ENCODE assay signal across 24 cellular contexts in the genomic region with DNA sequence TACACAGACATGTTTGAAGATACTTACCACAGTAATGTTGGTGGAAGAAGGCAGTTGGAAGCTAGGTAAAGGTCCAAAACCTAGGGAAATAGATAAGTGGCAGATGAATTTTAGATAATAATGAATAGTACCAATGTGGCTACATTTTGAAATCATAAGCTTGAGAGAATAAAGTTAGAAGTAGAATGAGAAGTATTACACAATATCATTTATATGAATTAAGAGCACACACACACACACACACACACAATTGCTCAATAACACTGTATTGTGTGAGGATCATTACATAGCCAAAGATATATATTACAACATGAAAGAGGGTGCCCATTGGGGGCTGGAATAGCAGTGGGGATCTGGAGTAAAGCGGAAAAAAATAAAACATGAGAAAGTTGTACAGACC.
"Had no signal": no experiment of that assay in that cellular context is flagged by ENCODE, and none has a peak within 500 bp of the region (broad histone marks: within the 10 kb centered on the region; RNA-seq: fewer than 3 reads in every experiment).

No MANE protein-coding gene starts in this region.

- H3K9me3 ChIP-seq: left ventricle myocardium inferior, ovary, right atrium auricular region, suprapubic skin, thoracic aorta, tibial artery, upper lobe of right lung had no signal

- H2AFZ ChIP-seq: hepatocyte had no signal

- H3K27me3 Mint-ChIP-seq: stimulated activated naive CD8-positive, alpha-beta T cell treated with anti-CD3 and anti-CD28 coated beads, Interleukin-15, Interleukin-2, amounts not matched to agents 100 ng/mL and 50 ng/mL, for 24 hours had no signal

- H3K9me3 Mint-ChIP-seq: mesothelial cell of epicardium; stimulated activated naive CD8-positive, alpha-beta T cell treated with anti-CD3 and anti-CD28 coated beads, Interleukin-15, Interleukin-2, amounts not matched to agents 100 ng/mL and 50 ng/mL, for 24 hours had no signal

- H3K4me1 Mint-ChIP-seq: mesothelial cell of epicardium; naive B cell; natural killer cell; stimulated activated effector memory CD8-positive, alpha-beta T cell treated with anti-CD3 and anti-CD28 coated beads, Interleukin-12 subunit alpha, Interleukin-12 subunit beta, amount 100 ng/mL, for 72 hours had no signal

- DNase-seq: islet precursor cell; left ventricle myocardium inferior; mesendoderm; naive B cell; natural killer cell; ovary; stimulated activated CD4-positive, alpha-beta T cell treated with anti-CD3 and anti-CD28 coated beads, Interleukin-12 subunit alpha, Interleukin-12 subunit beta, amount 100 ng/mL, for 4 hours; stimulated activated CD4-positive, alpha-beta T cell treated with anti-CD3 and anti-CD28 coated beads, Interleukin-15, amount 100 ng/mL, for 24 hours; stimulated activated CD4-positive, alpha-beta T cell treated with anti-CD3 and anti-CD28 coated beads, Interleukin-4, amount 100 ng/mL, for 24 hours; stimulated activated naive CD4-positive, alpha-beta T cell; tibial artery; trophoblast cell; upper lobe of right lung had no signal

- H3K4me2 ChIP-seq: hepatocyte had no signal

- H3K36me3 ChIP-seq: left ventricle myocardium inferior, ovary, right atrium auricular region, suprapubic skin, thoracic aorta, tibial artery, upper lobe of right lung had no signal

- H3K4me3 ChIP-seq: hepatocyte, left ventricle myocardium inferior, lung, ovary, right atrium auricular region, skin epidermis, suprapubic skin, thoracic aorta, tibial artery, upper lobe of right lung had no signal

- H3K27ac Mint-ChIP-seq: mesothelial cell of epicardium; natural killer cell; progenitor cell of endocrine pancreas; stimulated activated effector memory CD8-positive, alpha-beta T cell treated with anti-CD3 and anti-CD28 coated beads, Interleukin-12 subunit alpha, Interleukin-12 subunit beta, amount 100 ng/mL, for 72 hours; stimulated activated naive CD8-positive, alpha-beta T cell treated with anti-CD3 and anti-CD28 coated beads, Interleukin-15, Interleukin-2, amounts not matched to agents 100 ng/mL and 50 ng/mL, for 24 hours had no signal

- H3K4me3 Mint-ChIP-seq: mesothelial cell of epicardium; naive B cell; natural killer cell; stimulated activated effector memory CD8-positive, alpha-beta T cell treated with anti-CD3 and anti-CD28 coated beads, Interleukin-12 subunit alpha, Interleukin-12 subunit beta, amount 100 ng/mL, for 72 hours; stimulated activated naive CD8-positive, alpha-beta T cell treated with anti-CD3 and anti-CD28 coated beads, Interleukin-15, Interleukin-2, amounts not matched to agents 100 ng/mL and 50 ng/mL, for 24 hours had no signal

- ATAC-seq: natural killer cell; sciatic nerve; stimulated activated effector memory CD8-positive, alpha-beta T cell treated with anti-CD3 and anti-CD28 coated beads, Interleukin-12 subunit alpha, Interleukin-12 subunit beta, amount 100 ng/mL, for 72 hours; upper lobe of right lung had no signal

- H3K36me3 Mint-ChIP-seq: mesothelial cell of epicardium; naive B cell; natural killer cell; stimulated activated effector memory CD8-positive, alpha-beta T cell treated with anti-CD3 and anti-CD28 coated beads, Interleukin-12 subunit alpha, Interleukin-12 subunit beta, amount 100 ng/mL, for 72 hours had no signal

- H3K27me3 ChIP-seq: hepatocyte, ovary, right atrium auricular region, suprapubic skin, tibial artery, upper lobe of right lung had no signal

- H3K4me1 ChIP-seq: left ventricle myocardium inferior, right atrium auricular region, suprapubic skin, tibial artery, upper lobe of right lung had no signal

- H3K79me2 ChIP-seq: hepatocyte had no signal
